Comparison of ENCODE assay signal across 19 cellular contexts in genomic region chr1:95321516-95321915, GRCh38.
DNase-seq lines count a peak whose midpoint lies in the region; ATAC-seq and TF ChIP-seq lines count a peak whose summit lies in the region.
"Had no signal": no experiment of that assay in that cellular context is flagged by ENCODE, and none has a peak within 500 bp of the region (broad histone marks: within the 10 kb centered on the region; RNA-seq: fewer than 3 reads in every experiment).

No MANE protein-coding gene starts in this region.

- H3K4me2 ChIP-seq in GM23338 = no peak overlapping the region
- H3K4me2 ChIP-seq: KMS-11, PC-9 had no signal

- H4K20me1 ChIP-seq in GM23338 (replicated peaks; ENCODE audit: insufficient read depth) = no peaks in the 10 kb centered on the region

- H3K36me3 Mint-ChIP-seq in GM23338 (ENCODE audit: low read depth) (no peaks in the 10 kb centered on the region; the same call in 2 of the 3 replicates), neural crest cell (ENCODE audit: low read depth) (no peaks in the 10 kb centered on the region)
- H3K36me3 Mint-ChIP-seq: CD14-positive monocyte had no signal

- H3K4me1 ChIP-seq in GM23338 (ENCODE audit: insufficient read depth) (no peaks in the 10 kb centered on the region), HAP-1 (peaks cover 6% of the 10 kb centered on the region)

- no peak for TF ChIP-seq CTCF in GM23338 (conservative IDR thresholded peaks at IDR 0.05; ENCODE audit: low read depth in 2 of 2)
- no peak for TF ChIP-seq CTCF in epithelial cell of esophagus (IDR thresholded peaks at IDR 0.05; ENCODE audit: insufficient read depth, low read depth, low read length, missing control alignments)
- TF ChIP-seq CTCF in neural crest cell (conservative IDR thresholded peaks at IDR 0.05) = no peak

- in situ Hi-C loops in SK-MEL-5 (cut with HindIII; ENCODE audit: low pct_unique_long_range_greater_than_20kb, low sequenced_read_pairs) = no loop called here
- in situ Hi-C loops in HAP-1 (cut with MboI; ENCODE audit: low sequenced_read_pairs) = no loop called here

- no peaks in the 10 kb centered on the region for H3K9me3 Mint-ChIP-seq in GM23338
- H3K9me3 Mint-ChIP-seq in neural crest cell = peaks cover 3% of the 10 kb centered on the region

- H3K4me3 Mint-ChIP-seq in GM23338 = no peak overlapping the region
- no peak overlapping the region for H3K4me3 Mint-ChIP-seq in neural crest cell
- H3K4me3 Mint-ChIP-seq: CD14-positive monocyte had no signal

- no peaks in the 10 kb centered on the region for H3K79me2 ChIP-seq in GM23338 (replicated peaks; ENCODE audit: insufficient read depth)

- H3K4me3 ChIP-seq in GM23338 = no peak overlapping the region
- no peak overlapping the region for H3K4me3 ChIP-seq in epithelial cell of esophagus (ENCODE audit: low read length)
- no peak overlapping the region for H3K4me3 ChIP-seq in HAP-1
- H3K4me3 ChIP-seq: PC-9, SJSA1 had no signal

- H2AFZ ChIP-seq in GM23338 = peak overlapping the region; percentile 39; the same call in 1 of the 2 replicates
- H2AFZ ChIP-seq: PC-9 had no signal

- H3F3A ChIP-seq in GM23338 (replicated peaks; ENCODE audit: low read depth) = no peaks in the 10 kb centered on the region

- H3K4me1 Mint-ChIP-seq in GM23338 (peaks cover 4% of the 10 kb centered on the region), neural crest cell (peaks cover 25% of the 10 kb centered on the region)
- H3K4me1 Mint-ChIP-seq: CD14-positive monocyte had no signal

- H3K9me3 ChIP-seq in HAP-1 = no peaks in the 10 kb centered on the region
- H3K9me3 ChIP-seq: SJSA1 had no signal

- H3K27ac ChIP-seq in GM23338 (ENCODE audit: low read depth) = no peak overlapping the region
- H3K27ac ChIP-seq: KMS-11, PC-9, SJSA1 had no signal

- no peaks in the 10 kb centered on the region for H3K36me3 ChIP-seq in GM23338 (ENCODE audit: insufficient read depth)
- H3K36me3 ChIP-seq in HAP-1 (replicated peaks) = no peaks in the 10 kb centered on the region
- H3K36me3 ChIP-seq: SJSA1 had no signal

- DNase-seq in GM23338 (ENCODE audit: low spot score) (no peak), SK-MEL-5 (ENCODE audit: low read depth, low spot score) (peak; percentile 35), epithelial cell of esophagus (ENCODE audit: low read depth) (peak; percentile 17), neural crest cell (ENCODE audit: low read depth, low spot score) (no peak), HAP-1 (ENCODE audit: low spot score in 2 of 2) (no peak), DMS79 (lab: John Stamatoyannopoulos, UW) (no peak), KG1 (lab: John Stamatoyannopoulos, UW) (no peak)
- DNase-seq: DMS 273 treated with DMSO at 0.1 percent for 48 hours, NCI-H1092 treated with DMSO at 0.1 percent for 48 hours, NCI-H1694, NCI-H2171, NCI-H446, NCI-H748 treated with DMSO at 0.1 percent for 48 hours, PC-9, SW 1271 had no signal

- H3K27me3 Mint-ChIP-seq in GM23338 (ENCODE audit: insufficient read depth, low read depth, poor library complexity) (no peaks in the 10 kb centered on the region), neural crest cell (ENCODE audit: low read depth) (no peaks in the 10 kb centered on the region)

- no peaks in the 10 kb centered on the region for H3K27me3 ChIP-seq in GM23338 (ENCODE audit: insufficient read depth)
- H3K27me3 ChIP-seq in HAP-1 (ENCODE audit: low read depth) = no peaks in the 10 kb centered on the region
- H3K27me3 ChIP-seq: SJSA1 had no signal

- H3K9me2 ChIP-seq in GM23338 (ENCODE audit: insufficient read depth) = peaks cover 18% of the 10 kb centered on the region

- no peak for ATAC-seq in GM23338
- ATAC-seq in GM18511 (IDR thresholded peaks at IDR 0.05; ENCODE audit: unreplicated experiment) = no peak

- H3K27ac Mint-ChIP-seq in GM23338 (no peak overlapping the region; the same call in 1 of the 2 replicates), neural crest cell (ENCODE audit: unreplicated experiment) (peak overlapping the region; percentile 84)
- H3K27ac Mint-ChIP-seq: CD14-positive monocyte had no signal

TF ChIP-seq in GM23338, 12 proteins besides CTCF, POLR2A, EP300 and RAD21 (continues in another document):
- TF ChIP-seq ZNF462 (CRISPR knock-in tag; IDR thresholded peaks at IDR 0.05) = no peak
- no peak for TF ChIP-seq ZNF114 (CRISPR knock-in tag; IDR thresholded peaks at IDR 0.05)
- TF ChIP-seq JUNB (IDR thresholded peaks at IDR 0.05; ENCODE audit: unreplicated experiment) = no peak
- TF ChIP-seq REST (IDR thresholded peaks at IDR 0.05; ENCODE audit: unreplicated experiment) = no peak
- no peak for TF ChIP-seq CREB1 (CRISPR knock-in tag; IDR thresholded peaks at IDR 0.05; ENCODE audit: low read depth)
- TF ChIP-seq POLR2AphosphoS5 (IDR thresholded peaks at IDR 0.05; ENCODE audit: low read depth) = no peak

Comparison
In these comparisons a context has a peak if more than half of its experiments do, and no peak if none do; other contexts are left out.
1. DNase-seq: peak in SK-MEL-5 (single experiment) and epithelial cell of esophagus (single experiment); none in GM23338 (single experiment), neural crest cell (single experiment), HAP-1 (0 of 2), DMS79 (single experiment) and KG1 (single experiment).